In genomic region chr12:3085341-3086125, GRCh38 we compare ENCODE assay signal across 1 cellular context.
A peak's percentile ranks its signal among the peaks of the same experiment; 100 is the strongest.
TF ChIP-seq lines count a peak whose summit lies in the region.

No MANE protein-coding gene starts in this region.

TF ChIP-seq in K562, 482 proteins besides CTCF, POLR2A, EP300 and RAD21:
- TF ChIP-seq CREM (IDR thresholded peaks at IDR 0.05; ENCODE audit: low read depth) (0 out of 2 replicates have a peak, but pooled peaks have one; percentile 26), NCOA2 (IDR thresholded peaks at IDR 0.05; ENCODE audit: partially characterized antibody in 2 of 2) (no peak), PHTF2 (CRISPR knock-in tag; IDR thresholded peaks at IDR 0.05) (no peak)
